10 cellular contexts compared by ENCODE assay signal in genomic region chr6:127366281-127367022, GRCh38. TPM values are rescaled to one million over a fixed set of nuclear protein-coding genes. Genes with fewer than 3 reads are reported as not detected.
DNase-seq lines count a peak whose midpoint lies in the region; ATAC-seq and TF ChIP-seq lines count a peak whose summit lies in the region.
"Had no signal": no experiment of that assay in that cellular context is flagged by ENCODE, and none has a peak within 500 bp of the region (broad histone marks: within the 10 kb centered on the region; RNA-seq: fewer than 3 reads in every experiment).

No MANE protein-coding gene starts in this region.

- no peak overlapping the region for H3K4me3 ChIP-seq in coronary artery
- H3K4me3 ChIP-seq: GM12878 had no signal

- intact Hi-C loops in posterior cingulate gyrus (cut with DNase I), result no loop called here

- DNase-seq in GM03348 (ENCODE audit: low spot score) (peak; percentile 95), NCI-H226 (peak; percentile 99), pulmonary artery endothelial cell (ENCODE audit: low read depth, low spot score) (peak; percentile 11), NCI-H1417 treated with DMSO at 0.1 percent for 48 hours (lab: John Stamatoyannopoulos, UW) (no peak), posterior cingulate gyrus (no peak), coronary artery (ENCODE audit: low spot score) (no peak)
- DNase-seq in effector CD8-positive, alpha-beta T cell (lab: John Stamatoyannopoulos, UW), result no peak
- DNase-seq: activated naive CD4-positive, alpha-beta T cell treated with anti-CD3 and anti-CD28 coated beads, Interleukin-2, amount 50 U/mL, for 16 hours had no signal

- peak overlapping the region in 1 of 2 donors; percentile 58 for H3K27ac ChIP-seq in coronary artery

- ATAC-seq in esophagus mucosa, result peak; percentile 99
- ATAC-seq: GM12878 had no signal

- TF ChIP-seq CTCF in coronary artery (IDR thresholded peaks at IDR 0.05), result no peak

RNA-seq across cellular contexts. Expression of gene ECHDC1, which starts 23.0 kb away (rescaled TPM):
- 32.8 TPM for total RNA-seq in esophagus mucosa
- 29.1 and 40.3 TPM in 2 replicates for total RNA-seq in pulmonary artery endothelial cell

Comparison
In these comparisons a context has a peak if more than half of its experiments do, and no peak if none do; other contexts are left out.
1. DNase-seq: peak in GM03348 (single experiment), NCI-H226 (single experiment) and pulmonary artery endothelial cell (single experiment); none in NCI-H1417 treated with DMSO at 0.1 percent for 48 hours (single experiment), posterior cingulate gyrus (0 of 10), effector CD8-positive, alpha-beta T cell (single experiment) and coronary artery (single experiment).